10 cellular contexts compared by ENCODE assay signal in the genomic region with DNA sequence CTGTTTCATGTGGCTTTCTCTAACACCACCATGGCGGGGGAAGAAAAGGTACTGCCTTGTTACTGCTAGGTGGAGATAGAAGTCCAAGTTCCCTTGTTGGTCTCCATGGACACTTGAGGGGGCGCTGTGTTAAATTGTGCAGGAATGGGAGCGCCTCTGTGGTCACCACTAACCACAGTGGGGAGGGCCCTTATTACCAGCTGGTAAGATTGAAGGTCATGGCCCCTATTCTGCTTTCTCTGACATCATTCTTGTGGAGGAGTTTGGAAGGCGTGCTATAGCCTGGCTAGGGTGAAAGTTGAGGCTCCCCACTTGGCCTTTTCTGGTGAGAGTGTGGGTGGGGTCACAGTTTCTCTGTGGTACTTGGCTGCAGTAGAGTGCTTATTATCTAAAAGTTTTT. TPM values are rescaled to one million over a fixed set of nuclear protein-coding genes. Genes with fewer than 3 reads are reported as not detected.
DNase-seq lines count a peak whose midpoint lies in the region; ATAC-seq and TF ChIP-seq lines count a peak whose summit lies in the region.
"Had no signal": no experiment of that assay in that cellular context is flagged by ENCODE, and none has a peak within 500 bp of the region (broad histone marks: within the 10 kb centered on the region; RNA-seq: fewer than 3 reads in every experiment).

No MANE protein-coding gene starts in this region.

- no peaks in the 10 kb centered on the region for H4K20me1 ChIP-seq in KMS-11 (ENCODE audit: insufficient read depth)

- no peak overlapping the region for H3K27ac ChIP-seq in KMS-11
- H3K27ac ChIP-seq: neural progenitor cell had no signal

- H3K4me1 ChIP-seq in KMS-11 (ENCODE audit: low read depth, poor library complexity, severe bottlenecking), result peaks cover 10% of the 10 kb centered on the region
- H3K4me1 ChIP-seq: neural progenitor cell had no signal

- TF ChIP-seq CTCF in GM12864 (IDR thresholded peaks at IDR 0.05; ENCODE audit: low read depth, low read length, missing control alignments) (peak; percentile 29), KMS-11 (conservative IDR thresholded peaks at IDR 0.05; ENCODE audit: low read depth, low read length) (peak; percentile 43; the same call in 1 of the 2 replicates), fibroblast of villous mesenchyme (IDR thresholded peaks at IDR 0.05; ENCODE audit: insufficient read depth, low read depth, low read length) (no peak)

- peak; percentile 76 for ATAC-seq in GM21529 (IDR thresholded peaks at IDR 0.05; ENCODE audit: unreplicated experiment)
- no peak for ATAC-seq in HG03521 (IDR thresholded peaks at IDR 0.05; ENCODE audit: unreplicated experiment)

- H3K36me3 ChIP-seq in KMS-11 (ENCODE audit: insufficient read depth), result no peaks in the 10 kb centered on the region
- H3K36me3 ChIP-seq: neural progenitor cell had no signal

- DNase-seq in GM12864 (ENCODE audit: low read depth) (no peak), fibroblast of villous mesenchyme (ENCODE audit: low read depth) (peak; percentile 6), NCI-H1105 (lab: John Stamatoyannopoulos, UW) (no peak), NCI-H774 (lab: John Stamatoyannopoulos, UW) (no peak)
- DNase-seq in stimulated activated CD4-positive, alpha-beta T cell treated with anti-CD3 and anti-CD28 coated beads, Interleukin-4, amount 100 ng/mL, for 24 hours, result no peak
- DNase-seq: activated CD4-positive, alpha-beta T cell treated with anti-CD3 and anti-CD28 coated beads, Interleukin-2, amount 10 ng/mL, durations not matched to agents 7 days and 5 days had no signal

- H3K9ac ChIP-seq in KMS-11, result no peak overlapping the region
- H3K9ac ChIP-seq: neural progenitor cell had no signal

- no peak overlapping the region for H2AFZ ChIP-seq in KMS-11 (ENCODE audit: low read depth)
- H2AFZ ChIP-seq: neural progenitor cell had no signal

- H3K79me2 ChIP-seq in KMS-11 (ENCODE audit: insufficient read depth, low read depth), result no peaks in the 10 kb centered on the region

- H3K4me3 ChIP-seq in GM12864 (ENCODE audit: low read depth, low read length), result no peak overlapping the region
- H3K4me3 ChIP-seq in KMS-11 (IDR thresholded peaks at IDR 0.05; ENCODE audit: insufficient read depth, low read depth, low read length), result no peak overlapping the region
- no peak overlapping the region for H3K4me3 ChIP-seq in fibroblast of villous mesenchyme (ENCODE audit: low read depth, low read length)
- H3K4me3 ChIP-seq: neural progenitor cell had no signal

- H3K27me3 ChIP-seq in KMS-11 (ENCODE audit: insufficient read depth, low read depth), result no peaks in the 10 kb centered on the region

- no peak overlapping the region for H3K4me2 ChIP-seq in KMS-11
- H3K4me2 ChIP-seq: neural progenitor cell had no signal

RNA-seq across cellular contexts. Expression of gene MXI1, which starts 14.9 kb away (rescaled TPM):
- 7.7 and 8.2 TPM in 2 replicates for total RNA-seq in fibroblast of villous mesenchyme
